11 cellular contexts compared by ENCODE assay signal in genomic region chr18:44696892-44697291, GRCh38. TPM values are rescaled to one million over a fixed set of nuclear protein-coding genes. Genes with fewer than 3 reads are reported as not detected.
DNase-seq lines count a peak whose midpoint lies in the region; ATAC-seq, FAIRE-seq and TF ChIP-seq lines count a peak whose summit lies in the region.
"Had no signal": no experiment of that assay in that cellular context is flagged by ENCODE, and none has a peak within 500 bp of the region (broad histone marks: within the 10 kb centered on the region; RNA-seq: fewer than 3 reads in every experiment).

No MANE protein-coding gene starts in this region.

- H3K79me2 ChIP-seq in astrocyte (ENCODE audit: insufficient read depth, low read length): no peaks in the 10 kb centered on the region

- H3K9ac ChIP-seq in astrocyte (ENCODE audit: low read length) (no peak overlapping the region), neuronal stem cell (ENCODE audit: low read depth, low read length, poor library complexity) (no peak overlapping the region)

- peak overlapping the region; percentile 27 for H3K18ac ChIP-seq in neuronal stem cell (ENCODE audit: low read length)

- FAIRE-seq in astrocyte (lab: Jason Lieb, UNC) (no peak), urothelium cell line (lab: Jason Lieb, UNC) (no peak), HTR-8/SVneo (lab: Jason Lieb, UNC) (no peak)

- no peak overlapping the region for H2BK120ac ChIP-seq in neuronal stem cell (ENCODE audit: low read depth, low read length)

- peaks cover 15% of the 10 kb centered on the region for H3K4me1 ChIP-seq in astrocyte (ENCODE audit: insufficient read depth, low read length)
- peaks cover 3 to 15% of the 10 kb centered on the region in 2 donors for H3K4me1 ChIP-seq in neuronal stem cell (ENCODE audit: control insufficient read depth in 2 of 2, insufficient read depth in 1 of 2, low read depth in 1 of 2, low read length in 2 of 2)

- H3K4me2 ChIP-seq in astrocyte (ENCODE audit: low read length) (peak overlapping the region; percentile 45), neuronal stem cell (ENCODE audit: insufficient read depth, low read length, poor library complexity, severe bottlenecking) (no peak overlapping the region)

- no peak overlapping the region for H4K91ac ChIP-seq in neuronal stem cell (ENCODE audit: low read depth, low read length, poor library complexity)

- H3K27me3 ChIP-seq in astrocyte (ENCODE audit: insufficient read depth, low read length) (no peaks in the 10 kb centered on the region), neuronal stem cell (ENCODE audit: control insufficient read depth in 3 of 3, insufficient read depth in 3 of 3, low read depth in 1 of 3, low read length in 3 of 3) (no peaks in the 10 kb centered on the region)
- H3K27me3 ChIP-seq: dorsolateral prefrontal cortex had no signal

- H3K4me3 Mint-ChIP-seq in astrocyte (ENCODE audit: unreplicated experiment): peak overlapping the region; percentile 51
- H3K4me3 Mint-ChIP-seq: activated CD8-positive, alpha-beta T cell treated with anti-CD3 and anti-CD28 coated beads, Interleukin-2, amount 10 ng/mL, durations not matched to agents 7 days and 5 days; activated naive CD4-positive, alpha-beta T cell treated with anti-CD3 and anti-CD28 coated beads, Interleukin-2, amount 10 ng/mL, durations not matched to agents 7 days and 5 days had no signal

- ATAC-seq in left cardiac atrium (peak; percentile 62 to 72), HG03460 (IDR thresholded peaks at IDR 0.05; ENCODE audit: unreplicated experiment) (no peak)
- ATAC-seq: activated CD8-positive, alpha-beta T cell treated with anti-CD3 and anti-CD28 coated beads, Interleukin-2, amount 10 ng/mL, durations not matched to agents 7 days and 5 days had no signal

- H3K36me3 ChIP-seq in astrocyte (ENCODE audit: insufficient read depth, low read length) (no peaks in the 10 kb centered on the region), neuronal stem cell (replicated peaks in 1 of 2; ENCODE audit: control insufficient read depth in 2 of 2, insufficient read depth in 2 of 2, low read length in 2 of 2) (peaks cover 0 to 10% of the 10 kb centered on the region in 2 donors)

- H4K8ac ChIP-seq in neuronal stem cell (ENCODE audit: low read depth, low read length): no peak overlapping the region

- H3K27ac Mint-ChIP-seq in astrocyte (ENCODE audit: unreplicated experiment): peak overlapping the region; percentile 55
- H3K27ac Mint-ChIP-seq: activated CD8-positive, alpha-beta T cell treated with anti-CD3 and anti-CD28 coated beads, Interleukin-2, amount 10 ng/mL, durations not matched to agents 7 days and 5 days; activated naive CD4-positive, alpha-beta T cell treated with anti-CD3 and anti-CD28 coated beads, Interleukin-2, amount 10 ng/mL, durations not matched to agents 7 days and 5 days had no signal

- intact Hi-C loops in left cardiac atrium (cut with DNase I): no loop called here

- no peak overlapping the region for H2AK5ac ChIP-seq in neuronal stem cell (ENCODE audit: low read depth, low read length)

- DNase-seq in astrocyte (ENCODE audit: low read depth) (peak; percentile 47), left cardiac atrium (peak; percentile 49), neuronal stem cell (ENCODE audit: low spot score) (no peak), urothelium cell line (ENCODE audit: low spot score) (peak; percentile 36), HTR-8/SVneo (ENCODE audit: insufficient read length, low spot score) (no peak), A172 (ENCODE audit: low spot score) (no peak)
- DNase-seq: activated CD8-positive, alpha-beta T cell treated with anti-CD3 and anti-CD28 coated beads, Interleukin-2, amount 10 ng/mL, durations not matched to agents 7 days and 5 days; activated naive CD4-positive, alpha-beta T cell treated with anti-CD3 and anti-CD28 coated beads, Interleukin-2, amount 10 ng/mL, durations not matched to agents 7 days and 5 days; NCI-H1436 treated with DMSO at 0.1 percent for 48 hours had no signal

- no peak overlapping the region for H3K4ac ChIP-seq in neuronal stem cell (ENCODE audit: low read length)

- TF ChIP-seq CTCF in astrocyte (IDR thresholded peaks at IDR 0.05; ENCODE audit: insufficient read depth, low read depth, low read length): no peak

- no peak overlapping the region for H3K23ac ChIP-seq in neuronal stem cell (ENCODE audit: low read depth, low read length, poor library complexity)

- H3K79me1 ChIP-seq in neuronal stem cell (ENCODE audit: low read depth, low read length): no peaks in the 10 kb centered on the region

- no CpG with 5 or more reads among the region's 9 CpGs for WGBS in neuronal stem cell (ENCODE audit: extremely low coverage in 2 of 2, insufficient read length in 2 of 2, insufficient replicate concordance in 1 of 2), 2 donors

- H2BK15ac ChIP-seq in neuronal stem cell (ENCODE audit: low read length): no peak overlapping the region

- H3K9me3 Mint-ChIP-seq in astrocyte (ENCODE audit: unreplicated experiment): no peaks in the 10 kb centered on the region
- H3K9me3 Mint-ChIP-seq: activated naive CD4-positive, alpha-beta T cell treated with anti-CD3 and anti-CD28 coated beads, Interleukin-2, amount 10 ng/mL, durations not matched to agents 7 days and 5 days had no signal

- no peak overlapping the region for H2BK5ac ChIP-seq in neuronal stem cell (ENCODE audit: low read length)

- H2BK12ac ChIP-seq in neuronal stem cell (ENCODE audit: low read length): no peak overlapping the region

- no peaks in the 10 kb centered on the region for H4K20me1 ChIP-seq in astrocyte (ENCODE audit: insufficient read depth, low read length)

- peaks cover 4% of the 10 kb centered on the region for H3K36me3 Mint-ChIP-seq in astrocyte (ENCODE audit: low read depth, unreplicated experiment)
- H3K36me3 Mint-ChIP-seq: activated naive CD4-positive, alpha-beta T cell treated with anti-CD3 and anti-CD28 coated beads, Interleukin-2, amount 10 ng/mL, durations not matched to agents 7 days and 5 days had no signal

- H3K4me3 ChIP-seq in astrocyte (ENCODE audit: insufficient read depth, low read depth, low read length): no peak overlapping the region
- no peak overlapping the region for H3K4me3 ChIP-seq in neuronal stem cell (ENCODE audit: low read length in 2 of 2)
- H3K4me3 ChIP-seq: dorsolateral prefrontal cortex had no signal

- H3K9me3 ChIP-seq in astrocyte (ENCODE audit: insufficient read depth, low read depth, low read length) (no peaks in the 10 kb centered on the region), neuronal stem cell (replicated peaks in 1 of 2; ENCODE audit: control insufficient read depth in 2 of 2, insufficient read depth in 1 of 2, low read depth in 1 of 2, low read length in 2 of 2) (peaks cover 0 to 4% of the 10 kb centered on the region in 2 donors)

- H3K4me1 Mint-ChIP-seq in astrocyte (ENCODE audit: low read depth, unreplicated experiment): peaks cover 51% of the 10 kb centered on the region

- H3K27me3 Mint-ChIP-seq in astrocyte (ENCODE audit: low read depth, unreplicated experiment): no peaks in the 10 kb centered on the region

- H2AFZ ChIP-seq in astrocyte (ENCODE audit: low read depth, low read length) (peak overlapping the region; percentile 46), neuronal stem cell (ENCODE audit: low read length) (no peak overlapping the region)

- H3K14ac ChIP-seq in neuronal stem cell (ENCODE audit: low read length): no peak overlapping the region

- H3K27ac ChIP-seq in astrocyte (ENCODE audit: low read depth, low read length) (no peak overlapping the region), neuronal stem cell (replicated peaks; ENCODE audit: low read length) (no peak overlapping the region)

RNA-seq across cellular contexts. Expression of gene SETBP1, which starts 16.2 kb away (rescaled TPM):
- total RNA-seq in astrocyte (8.5 and 12.4 TPM in 2 replicates), left cardiac atrium (10 to 100 TPM in 1 of 2 donors, 1 to 10 TPM in 1; 9.8 to 16.7 TPM)
- 4.7 TPM for polyA plus RNA-seq in neuronal stem cell (2013, experiment 1 of 2)
- 4.8 TPM for polyA plus RNA-seq in neuronal stem cell (2013, experiment 2 of 2)
- 0.10 and 0.14 TPM in 2 replicates for total RNA-seq in A172 (2014; rRNA removed; shearing (Covaris generic))

Comparison
In these comparisons a context has a peak if more than half of its experiments do, and no peak if none do; other contexts are left out.
1. DNase-seq: peak in astrocyte (single experiment), left cardiac atrium (single experiment) and urothelium cell line (single experiment); none in neuronal stem cell (single experiment), HTR-8/SVneo (single experiment) and A172 (single experiment).